In the genomic region with DNA sequence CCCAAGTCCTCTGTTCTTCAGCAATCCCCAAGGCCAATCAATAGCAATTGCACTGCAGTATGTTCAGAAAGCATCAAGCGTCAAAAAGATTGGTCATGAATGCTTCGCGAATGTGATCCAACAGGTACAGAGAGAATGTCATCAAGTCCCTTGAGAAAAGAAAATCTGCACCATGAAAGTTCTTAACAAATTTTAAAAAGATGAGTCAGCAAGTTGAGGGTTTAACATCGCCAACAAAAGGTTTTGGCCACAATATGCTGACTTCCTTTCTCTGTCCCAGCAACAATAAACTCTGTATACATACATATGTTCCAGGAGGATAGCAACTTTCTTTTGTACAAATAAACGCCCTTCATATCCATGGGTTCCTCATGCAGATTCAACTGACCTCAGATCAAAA, we compare ENCODE assay signal across 7 cellular contexts.
"Had no signal": no experiment of that assay in that cellular context is flagged by ENCODE, and none has a peak within 500 bp of the region (broad histone marks: within the 10 kb centered on the region; RNA-seq: fewer than 3 reads in every experiment).

No MANE protein-coding gene starts in this region.

- H3K4me3 ChIP-seq: GM23248 had no signal

- H3K27ac ChIP-seq: GM23248, HL-60 had no signal

- FAIRE-seq: H54 had no signal

- H2AFZ ChIP-seq: GM23248 had no signal

- H3K9ac ChIP-seq: GM23248 had no signal

- DNase-seq: GM23248, GOT3, H9, HCEC 1CT, KG1 had no signal
